Comparison of ENCODE assay signal across 9 cellular contexts in the genomic region with DNA sequence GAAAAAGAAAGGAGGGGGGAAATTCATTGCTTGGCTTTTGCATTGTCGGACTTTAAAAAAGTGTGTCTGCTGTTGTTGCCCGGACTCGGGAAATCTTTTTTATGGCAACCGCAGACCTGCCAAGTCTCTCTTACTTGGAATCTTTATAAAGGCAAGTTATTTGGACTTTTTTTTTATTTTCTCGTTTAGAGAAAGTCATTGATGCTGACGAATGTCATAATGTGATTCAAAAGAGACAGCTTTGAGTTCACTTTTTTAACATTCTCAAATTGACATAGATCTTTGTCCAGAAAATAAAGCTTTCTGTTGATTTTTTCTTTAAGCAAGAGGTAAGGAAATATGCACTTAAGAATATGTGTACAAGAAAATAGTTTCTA. TPM values are rescaled to one million over a fixed set of nuclear protein-coding genes. Genes with fewer than 3 reads are reported as not detected.
DNase-seq lines count a peak whose midpoint lies in the region; ATAC-seq and TF ChIP-seq lines count a peak whose summit lies in the region.
"Had no signal": no experiment of that assay in that cellular context is flagged by ENCODE, and none has a peak within 500 bp of the region (broad histone marks: within the 10 kb centered on the region; RNA-seq: fewer than 3 reads in every experiment).

No MANE protein-coding gene starts in this region.

- H3K9me3 Mint-ChIP-seq in central memory CD8-positive, alpha-beta T cell = no peaks in the 10 kb centered on the region

- no peaks in the 10 kb centered on the region for H3K9me3 ChIP-seq in heart left ventricle
- H3K9me3 ChIP-seq in muscle layer of duodenum (ENCODE audit: control insufficient read depth in 1 of 2, low read length in 2 of 2) = no peaks in the 10 kb centered on the region
- no peaks in the 10 kb centered on the region for H3K9me3 ChIP-seq in uterus

- no peak for ATAC-seq in heart left ventricle
- no peak for ATAC-seq in central memory CD8-positive, alpha-beta T cell (replicated peaks; ENCODE audit: extremely low read depth, poor library complexity, severe bottlenecking)
- no peak for ATAC-seq in HG02840 (IDR thresholded peaks at IDR 0.05; ENCODE audit: low FRiP score, unreplicated experiment)
- no peak for ATAC-seq in HG03175 (IDR thresholded peaks at IDR 0.05; ENCODE audit: unreplicated experiment)
- no peak for ATAC-seq in GM18873 (IDR thresholded peaks at IDR 0.05; ENCODE audit: low FRiP score, unreplicated experiment)

- H3K4me3 ChIP-seq in heart left ventricle (peak overlapping the region; percentile 20 to 89 (median 66)), muscle layer of duodenum (ENCODE audit: low read depth in 1 of 2, low read length in 2 of 2) (peak overlapping the region; percentile 50 to 54), uterus (peak overlapping the region; percentile 18 to 41)

- 0 to 1% (median 0%) methylated on average over 6 of the region's 6 CpGs for WGBS in heart left ventricle, 4 donors

- TF ChIP-seq POLR2A in heart left ventricle (IDR thresholded peaks at IDR 0.05) (no peak), uterus (IDR thresholded peaks at IDR 0.05) (no peak)

- H3K36me3 Mint-ChIP-seq in central memory CD8-positive, alpha-beta T cell (ENCODE audit: insufficient read depth) = no peaks in the 10 kb centered on the region

- peaks cover 0 to 25% (median 0%) of the 10 kb centered on the region in 9 donors for H3K27me3 ChIP-seq in heart left ventricle
- peaks cover 7% of the 10 kb centered on the region for H3K27me3 ChIP-seq in muscle layer of duodenum (ENCODE audit: low read depth, low read length)
- no peaks in the 10 kb centered on the region for H3K27me3 ChIP-seq in uterus

- peaks cover 0 to 20% (median 6%) of the 10 kb centered on the region in 12 donors for H3K4me1 ChIP-seq in heart left ventricle
- peaks cover 0 to 13% of the 10 kb centered on the region in 2 donors for H3K4me1 ChIP-seq in muscle layer of duodenum (ENCODE audit: control insufficient read depth in 1 of 2, insufficient read depth in 2 of 2, low read length in 2 of 2)
- no peaks in the 10 kb centered on the region for H3K4me1 ChIP-seq in uterus

- H3K27me3 Mint-ChIP-seq in central memory CD8-positive, alpha-beta T cell = peaks cover 28% of the 10 kb centered on the region

- H3K27ac ChIP-seq in heart left ventricle (peak overlapping the region in 11 of 12 donors; percentile 24 to 74 (median 50)), muscle layer of duodenum (ENCODE audit: low read length) (no peak overlapping the region), uterus (peak overlapping the region; percentile 61 to 95)
- H3K27ac ChIP-seq: epithelial cell of prostate had no signal

- no peak for DNase-seq in heart left ventricle
- no peak for DNase-seq in cardiac septum (ENCODE audit: low spot score)
- no peak for DNase-seq in central memory CD8-positive, alpha-beta T cell (ENCODE audit: low spot score in 2 of 2)
- DNase-seq in uterus = no peak

- H3K4me1 Mint-ChIP-seq in central memory CD8-positive, alpha-beta T cell = peaks cover 13% of the 10 kb centered on the region

- peak overlapping the region; percentile 85 for H3K4me3 Mint-ChIP-seq in central memory CD8-positive, alpha-beta T cell

- intact Hi-C loops in heart left ventricle (cut with DNase I) (loop anchor here in 8 of 10 donors (1.0 to 10.0 kb wide), 18 partner anchors 65 to 955 kb away; partner anchors contain the start of gene OSBPL1A (in 1 of the 8)), cardiac septum (cut with DNase I) (loop anchor here (5.0 kb wide), 2 partner anchors 475 to 955 kb away; partner anchors contain the start of gene OSBPL1A), uterus (cut with DNase I; ENCODE audit: low total_unique reads) (no loop called here)

- no peak overlapping the region for H3K27ac Mint-ChIP-seq in central memory CD8-positive, alpha-beta T cell (ENCODE audit: low read depth)

- TF ChIP-seq CTCF in heart left ventricle (IDR thresholded peaks at IDR 0.05) (peak in 1 of 12 donors; percentile 0), uterus (IDR thresholded peaks at IDR 0.05) (no peak)

- no peaks in the 10 kb centered on the region for H3K36me3 ChIP-seq in heart left ventricle
- no peaks in the 10 kb centered on the region for H3K36me3 ChIP-seq in muscle layer of duodenum (ENCODE audit: control insufficient read depth in 1 of 2, insufficient read depth in 2 of 2, low read length in 2 of 2)
- H3K36me3 ChIP-seq in uterus = no peaks in the 10 kb centered on the region

RNA-seq across cellular contexts. Expression of gene ZNF521, which starts 0.7 kb away (rescaled TPM):
- total RNA-seq in heart left ventricle = 10 to 100 TPM; 12.2 to 24.4 (median 15.2) TPM
- polyA plus RNA-seq in heart left ventricle = 1 to 10 TPM; 1.5 to 6.4 TPM
- total RNA-seq in cardiac septum = 15.4 TPM
- 100 to 1,000 TPM in 1 of 4 donors, 10 to 100 TPM in 3; 47.4 to 116 (median 72.8) TPM for total RNA-seq in uterus
